8 cellular contexts compared by ENCODE assay signal in the genomic region with DNA sequence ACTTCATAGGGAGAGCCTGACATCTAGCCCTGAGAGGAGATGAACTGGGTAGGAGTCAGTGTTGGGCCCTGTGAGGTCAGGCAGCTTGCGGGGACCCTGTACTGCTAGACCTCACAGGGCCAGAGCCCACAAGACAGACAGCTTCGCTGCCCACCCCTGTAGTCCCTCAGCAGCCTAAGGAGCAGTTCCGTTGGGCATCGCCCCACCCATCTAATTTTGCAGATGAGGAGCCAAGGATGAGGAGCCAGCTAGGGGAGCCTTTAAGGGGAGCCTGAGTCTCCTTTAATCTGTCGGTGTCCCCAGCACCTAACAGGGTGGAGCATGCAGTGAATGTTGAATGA. TPM values are rescaled to one million over a fixed set of nuclear protein-coding genes. Genes with fewer than 3 reads are reported as not detected.
DNase-seq lines count a peak whose midpoint lies in the region; ATAC-seq and TF ChIP-seq lines count a peak whose summit lies in the region.

No MANE protein-coding gene starts in this region.

- peak overlapping the region; percentile 64 for H3K4me2 ChIP-seq in Karpas-422 (ENCODE audit: low read depth, low read length, poor library complexity, severe bottlenecking)

- peaks cover 11% of the 10 kb centered on the region for H3K36me3 Mint-ChIP-seq in type B pancreatic cell

- H2AFZ ChIP-seq in Karpas-422 (ENCODE audit: low read length) = no peak overlapping the region

- H3K9me3 ChIP-seq in Karpas-422 (ENCODE audit: low read length) (no peaks in the 10 kb centered on the region), lower lobe of right lung (no peaks in the 10 kb centered on the region)

- peak overlapping the region; percentile 98 for H3K4me3 Mint-ChIP-seq in type B pancreatic cell

- peaks cover 35% of the 10 kb centered on the region for H3K79me2 ChIP-seq in Karpas-422 (ENCODE audit: low read length)

- H3K4me1 ChIP-seq in Karpas-422 (ENCODE audit: low read length) (peaks cover 15% of the 10 kb centered on the region), lower lobe of right lung (peaks cover 12% of the 10 kb centered on the region)

- no peaks in the 10 kb centered on the region for H3K9me2 ChIP-seq in Karpas-422 (replicated peaks; ENCODE audit: insufficient read depth, low read length)

- DNase-seq in DMS 273 (lab: John Stamatoyannopoulos, UW; ENCODE audit: unreplicated experiment) (peak; percentile 57), DMS 273 treated with DMSO at 0.1 percent for 48 hours (lab: John Stamatoyannopoulos, UW) (no peak), Karpas-422 (peak; percentile 60), caudate nucleus (lab: John Stamatoyannopoulos, UW) (peak in 7 of 61 donors; percentile 18 to 61 (median 51)), lower lobe of right lung (no peak), type B pancreatic cell (ENCODE audit: extremely low spot score, unreplicated experiment) (no peak), COR-L47 (lab: John Stamatoyannopoulos, UW) (no peak), germinal center (ENCODE audit: low spot score) (no peak)

- H3K9me3 Mint-ChIP-seq in type B pancreatic cell = no peaks in the 10 kb centered on the region

- intact Hi-C loops in lower lobe of right lung (cut with DNase I) = no loop called here

- TF ChIP-seq CTCF in lower lobe of right lung (IDR thresholded peaks at IDR 0.05) (no peak), type B pancreatic cell (conservative IDR thresholded peaks at IDR 0.05) (no peak)

- H3K36me3 ChIP-seq in Karpas-422 (ENCODE audit: insufficient read depth, low read length) = peaks cover 25% of the 10 kb centered on the region
- H3K36me3 ChIP-seq in lower lobe of right lung = peaks cover 30% of the 10 kb centered on the region

- H3K4me3 ChIP-seq in Karpas-422 (ENCODE audit: low read length) (peak overlapping the region; percentile 83), lower lobe of right lung (peak overlapping the region; percentile 88)

- peak overlapping the region; percentile 81 for H3K9ac ChIP-seq in Karpas-422 (ENCODE audit: low read length)

- peak; percentile 7 to 19 for ATAC-seq in lower lobe of right lung

- H3K27me3 Mint-ChIP-seq in type B pancreatic cell = no peaks in the 10 kb centered on the region

- H3K27me3 ChIP-seq in Karpas-422 (ENCODE audit: low read length) = no peaks in the 10 kb centered on the region
- H3K27me3 ChIP-seq in lower lobe of right lung (ENCODE audit: low read depth) = no peaks in the 10 kb centered on the region

- peaks cover 14% of the 10 kb centered on the region for H4K20me1 ChIP-seq in Karpas-422 (ENCODE audit: insufficient read depth, low read depth, low read length)

- H3K27ac Mint-ChIP-seq in type B pancreatic cell = peak overlapping the region; percentile 96

- H3K27ac ChIP-seq in Karpas-422 (ENCODE audit: low read length) = peak overlapping the region; percentile 20; the same call in 1 of the 2 replicates
- H3K27ac ChIP-seq in caudate nucleus (ENCODE audit: low read depth, low read length) = peak overlapping the region; percentile 84
- peak overlapping the region; percentile 94 for H3K27ac ChIP-seq in lower lobe of right lung

- peaks cover 20% of the 10 kb centered on the region for H3K4me1 Mint-ChIP-seq in type B pancreatic cell (ENCODE audit: unreplicated experiment)

RNA-seq across cellular contexts. Expression of a gene that starts 0.8 kb away (rescaled TPM):
- 161 and 250 TPM in 2 replicates for total RNA-seq in Karpas-422 (2014; rRNA removed; shearing (Covaris generic); ENCODE audit: low replicate concordance)
- total RNA-seq in lower lobe of right lung = 112 TPM
- 177 and 182 TPM in 2 replicates for total RNA-seq in type B pancreatic cell (ENCODE audit: low replicate concordance)

RNA-seq across cellular contexts. Expression of a gene that starts 16.7 kb away (rescaled TPM):
- 18.8 and 47.5 TPM in 2 replicates for total RNA-seq in Karpas-422 (2014; rRNA removed; shearing (Covaris generic); ENCODE audit: low replicate concordance)
- 49.0 TPM for total RNA-seq in lower lobe of right lung
- 62.3 and 75.1 TPM in 2 replicates for total RNA-seq in type B pancreatic cell (ENCODE audit: low replicate concordance)

RNA-seq across cellular contexts. Expression of a gene that starts 24.1 kb away (rescaled TPM):
- 116 and 162 TPM in 2 replicates for total RNA-seq in Karpas-422 (2014; rRNA removed; shearing (Covaris generic); ENCODE audit: low replicate concordance)
- total RNA-seq in lower lobe of right lung (145 TPM), type B pancreatic cell (ENCODE audit: low replicate concordance) (166 and 208 TPM in 2 replicates)

RNA-seq across cellular contexts. Expression of a gene that starts 31.4 kb away (rescaled TPM):
- 0.75 and 4.4 TPM in 2 replicates for total RNA-seq in Karpas-422 (2014; rRNA removed; shearing (Covaris generic); ENCODE audit: low replicate concordance)
- 0.38 TPM for total RNA-seq in lower lobe of right lung
- 1.5 and 4.4 TPM in 2 replicates for total RNA-seq in type B pancreatic cell (ENCODE audit: low replicate concordance)

Comparison
In these comparisons a context has a peak if more than half of its experiments do, and no peak if none do; other contexts are left out.
1. DNase-seq: peak in DMS 273 (single experiment) and Karpas-422 (single experiment); none in DMS 273 treated with DMSO at 0.1 percent for 48 hours (single experiment), lower lobe of right lung (single experiment), type B pancreatic cell (single experiment), COR-L47 (single experiment) and germinal center (single experiment).
2. H3K27ac ChIP-seq: peak in every context shown above with its lines; median percentile 94 in lower lobe of right lung; 84 in caudate nucleus; 20 in Karpas-422.